ENCODE assay signal across 17 cellular contexts in the genomic region with DNA sequence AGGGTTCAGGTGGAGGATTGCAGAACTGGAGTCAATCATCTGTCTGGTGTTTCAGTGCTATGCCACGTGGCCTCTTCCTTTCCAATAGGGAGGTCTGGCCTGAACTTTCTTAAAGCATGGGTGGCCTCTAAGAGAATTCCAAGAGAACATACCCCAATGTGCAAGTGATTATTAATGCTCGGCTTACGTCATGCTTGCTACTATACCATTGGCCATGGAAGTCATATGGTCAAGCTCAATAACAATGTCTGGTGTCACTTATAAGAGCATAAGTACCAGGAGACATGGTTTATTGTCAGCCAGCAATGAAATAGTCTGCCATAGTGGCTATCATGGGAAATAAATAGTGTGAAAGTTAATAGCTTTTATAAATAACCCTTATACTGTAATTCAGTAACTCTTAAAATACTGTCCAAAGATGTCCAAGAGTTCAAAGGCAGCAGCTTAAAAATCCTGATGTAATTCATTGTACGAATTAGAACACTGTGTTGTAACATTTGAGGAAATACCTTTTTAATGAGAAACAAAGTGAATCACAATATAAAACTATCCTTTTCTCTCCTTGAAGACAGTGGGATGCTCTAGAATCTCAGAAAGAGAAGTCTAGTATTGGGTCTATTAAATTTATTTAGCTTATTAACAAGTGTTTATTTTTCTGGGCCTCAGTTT.
"Had no signal": no experiment of that assay in that cellular context is flagged by ENCODE, and none has a peak within 500 bp of the region (broad histone marks: within the 10 kb centered on the region; RNA-seq: fewer than 3 reads in every experiment).

No MANE protein-coding gene starts in this region.

- H3K36me3 ChIP-seq: gastrocnemius medialis, heart right ventricle, right lobe of liver, suprapubic skin had no signal

- H3K4me1 ChIP-seq: gastrocnemius medialis, heart right ventricle, psoas muscle, suprapubic skin had no signal

- H3K27me3 ChIP-seq: gastrocnemius medialis, heart right ventricle, right lobe of liver, suprapubic skin had no signal

- H3K9me3 ChIP-seq: gastrocnemius medialis, heart right ventricle, psoas muscle, right lobe of liver, suprapubic skin had no signal

- DNase-seq: activated CD4-positive, alpha-beta T cell treated with anti-CD3 and anti-CD28 coated beads for 48 hours; activated CD8-positive, alpha-beta T cell treated with anti-CD3 and anti-CD28 coated beads, Interleukin-2, amount 10 ng/mL, durations not matched to agents 7 days and 5 days; activated naive CD4-positive, alpha-beta T cell treated with Interleukin-2 at 50 U/mL for 16 hours; activated naive CD8-positive, alpha-beta T cell treated with anti-CD3 and anti-CD28 coated beads, Interleukin-2, amount 50 U/mL, for 24 hours; effector memory CD8-positive, alpha-beta T cell; erythroblast; gastrocnemius medialis; heart right ventricle; left ventricle myocardium superior; mesendoderm; psoas muscle; right lobe of liver; stimulated activated CD4-positive, alpha-beta T cell treated with anti-CD3 and anti-CD28 coated beads, Interleukin-2, amount 100 ng/mL, for 24 hours; stimulated activated naive CD4-positive, alpha-beta T cell treated with Interleukin-2 at 50 U/mL for 16 hours had no signal

- H3K27ac ChIP-seq: gastrocnemius medialis, heart right ventricle, psoas muscle, right lobe of liver, suprapubic skin had no signal

- H3K4me3 ChIP-seq: gastrocnemius medialis, heart right ventricle, psoas muscle, right lobe of liver, suprapubic skin had no signal

- FAIRE-seq: keratinocyte had no signal

- ATAC-seq: activated CD8-positive, alpha-beta T cell treated with anti-CD3 and anti-CD28 coated beads, Interleukin-2, amount 10 ng/mL, durations not matched to agents 7 days and 5 days; activated naive CD8-positive, alpha-beta T cell treated with anti-CD3 and anti-CD28 coated beads, Interleukin-2, amount 50 U/mL, for 24 hours; effector memory CD8-positive, alpha-beta T cell; gastrocnemius medialis; heart right ventricle; left ventricle myocardium superior; psoas muscle; right lobe of liver; WTC11 had no signal
